In the genomic region with DNA sequence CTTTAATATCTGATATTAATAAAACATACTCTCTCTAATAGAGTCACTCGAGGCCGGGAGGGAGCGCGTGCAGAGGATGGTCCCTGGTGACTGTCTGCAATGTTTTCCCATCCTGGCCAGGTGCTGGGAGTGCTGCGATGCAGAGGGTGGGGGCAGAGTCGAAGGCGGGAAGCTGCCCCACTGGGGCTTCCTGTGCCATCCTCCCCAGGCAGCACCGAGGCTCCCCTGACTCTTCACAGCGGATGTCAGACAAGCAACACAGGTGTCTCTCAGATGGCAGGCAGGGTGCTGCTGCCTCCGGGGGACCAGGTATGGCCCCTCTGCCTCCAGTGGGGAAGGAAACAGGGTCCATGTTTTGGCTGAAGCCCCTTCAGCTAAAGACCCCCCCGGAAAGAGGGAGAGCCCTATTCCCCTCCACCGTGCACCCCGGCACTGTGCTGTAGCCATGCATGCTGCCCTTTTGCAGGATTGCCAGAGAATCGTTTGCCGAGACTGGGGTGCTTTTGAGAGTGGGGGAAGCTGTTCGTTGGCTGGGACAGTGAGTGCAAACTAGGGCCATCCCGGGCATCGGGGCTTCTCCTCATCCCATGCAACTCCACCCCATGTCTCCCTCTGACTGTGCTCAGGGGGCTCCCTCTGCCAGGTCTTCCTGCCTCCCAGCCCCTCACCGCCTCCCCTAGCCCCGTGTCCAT, we compare ENCODE assay signal across 35 cellular contexts.
"Had no signal": no experiment of that assay in that cellular context is flagged by ENCODE, and none has a peak within 500 bp of the region (broad histone marks: within the 10 kb centered on the region; RNA-seq: fewer than 3 reads in every experiment).

No MANE protein-coding gene starts in this region.

- H3K9me3 Mint-ChIP-seq: activated B cell treated with CpG ODN at 0.5 μM for 24 hours; activated CD4-positive, alpha-beta memory T cell treated with anti-CD3 and anti-CD28 coated beads for 36 hours; activated naive CD4-positive, alpha-beta T cell treated with anti-CD3 and anti-CD28 coated beads for 36 hours; activated naive CD4-positive, alpha-beta T cell treated with anti-CD3 and anti-CD28 coated beads, Interleukin-2, amount 50 U/mL, for 72 hours; activated T-cell treated with anti-CD3 and anti-CD28 coated beads, Interleukin-2, amount 50 U/mL, for 4 hours; activated T-helper 1 cell treated with anti-CD3 and anti-CD28 coated beads, Interleukin-12 subunit alpha, Interleukin-12 subunit beta, Interleukin-2, Interleukin-4 antibody, amounts not matched to agents 30 ng/mL and 10 ng/mL and 1 ng/mL, durations not matched to agents 14 hours and 24 hours and 36 hours had no signal

- H3K4me1 Mint-ChIP-seq: activated B cell treated with CpG ODN at 0.5 μM for 24 hours had no signal

- H3K27ac ChIP-seq: KMS-11, VCaP had no signal

- H3K27me3 Mint-ChIP-seq: activated B cell treated with CpG ODN at 0.5 μM for 24 hours; activated CD4-positive, alpha-beta memory T cell treated with anti-CD3 and anti-CD28 coated beads for 36 hours had no signal

- H3K36me3 Mint-ChIP-seq: activated CD4-positive, alpha-beta memory T cell treated with anti-CD3 and anti-CD28 coated beads for 36 hours; activated naive CD4-positive, alpha-beta T cell treated with anti-CD3 and anti-CD28 coated beads, Interleukin-2, amount 50 U/mL, for 72 hours; brain had no signal

- DNase-seq: activated B cell treated with CpG ODN at 0.5 μM for 24 hours; activated CD4-positive, alpha-beta memory T cell treated with anti-CD3 and anti-CD28 coated beads for 36 hours; activated CD4-positive, alpha-beta T cell treated with anti-CD3 and anti-CD28 coated beads for 4 hours; activated CD4-positive, alpha-beta T cell treated with anti-CD3 and anti-CD28 coated beads, Interleukin-2, amount 50 U/mL, for 1 hour; activated CD4-positive, CD25-positive, alpha-beta regulatory T cell treated with anti-CD3 and anti-CD28 coated beads, Interleukin-2, amount 50 U/mL, for 72 hours; activated CD8-positive, alpha-beta memory T cell treated with anti-CD3 and anti-CD28 coated beads, Interleukin-2, amount 50 U/mL, for 4 hours; activated gamma-delta T cell treated with Interleukin-2 at 50 U/mL for 16 hours; activated naive CD4-positive, alpha-beta T cell treated with anti-CD3 and anti-CD28 coated beads for 36 hours; activated T-cell treated with anti-CD3 and anti-CD28 coated beads for 4 hours; activated T-cell treated with anti-CD3 and anti-CD28 coated beads, Interleukin-2, amount 50 U/mL, for 4 hours; anterior cingulate cortex; caudate nucleus; cerebellar nuclear complex; MM.1S; MV-4-11; NCI-H1092; NCI-H1436 treated with DMSO at 0.1 percent for 48 hours; NCI-H187; NCI-H2029 treated with DMSO at 0.1 percent for 48 hours; NCI-H2107; NCI-H2171; NCI-H510A; NCI-H526; NCI-H748 treated with DMSO at 0.1 percent for 48 hours; OCI-M1; SIG-M5; T-helper 1 cell; T-helper 2 cell; T-helper 9 cell had no signal

- H3K9ac ChIP-seq: KMS-11 had no signal

- H3K4me2 ChIP-seq: KMS-11 had no signal

- ATAC-seq: activated naive CD4-positive, alpha-beta T cell treated with anti-CD3 and anti-CD28 coated beads, Interleukin-2, amount 50 U/mL, for 72 hours; activated T-cell treated with anti-CD3 and anti-CD28 coated beads, Interleukin-2, amount 50 U/mL, for 4 hours; SK-N-SH treated with all-trans-retinoic acid at 6 μM for 48 hours had no signal

- H3K27ac Mint-ChIP-seq: activated B cell treated with CpG ODN at 0.5 μM for 24 hours; activated CD4-positive, alpha-beta memory T cell treated with anti-CD3 and anti-CD28 coated beads for 36 hours; activated naive CD4-positive, alpha-beta T cell treated with anti-CD3 and anti-CD28 coated beads for 36 hours; activated naive CD4-positive, alpha-beta T cell treated with anti-CD3 and anti-CD28 coated beads, Interleukin-2, amount 50 U/mL, for 72 hours; activated T-helper 1 cell treated with anti-CD3 and anti-CD28 coated beads, Interleukin-12 subunit alpha, Interleukin-12 subunit beta, Interleukin-2, Interleukin-4 antibody, amounts not matched to agents 30 ng/mL and 10 ng/mL and 1 ng/mL, durations not matched to agents 14 hours and 24 hours and 36 hours; brain had no signal

- H3K4me3 Mint-ChIP-seq: activated B cell treated with CpG ODN at 0.5 μM for 24 hours; activated CD4-positive, alpha-beta memory T cell treated with anti-CD3 and anti-CD28 coated beads for 36 hours; activated naive CD4-positive, alpha-beta T cell treated with anti-CD3 and anti-CD28 coated beads for 36 hours; activated T-cell treated with anti-CD3 and anti-CD28 coated beads, Interleukin-2, amount 50 U/mL, for 4 hours; activated T-helper 1 cell treated with anti-CD3 and anti-CD28 coated beads, Interleukin-12 subunit alpha, Interleukin-12 subunit beta, Interleukin-2, Interleukin-4 antibody, amounts not matched to agents 30 ng/mL and 10 ng/mL and 1 ng/mL, durations not matched to agents 14 hours and 24 hours and 36 hours; brain had no signal
